ENCODE assay signal across 24 cellular contexts in genomic region chr2:10183146-10183675, GRCh38.
"Had no signal": no experiment of that assay in that cellular context is flagged by ENCODE, and none has a peak within 500 bp of the region (broad histone marks: within the 10 kb centered on the region; RNA-seq: fewer than 3 reads in every experiment).

No MANE protein-coding gene starts in this region.

- H3K4me1 ChIP-seq: esophagus squamous epithelium, neural progenitor cell, psoas muscle, sigmoid colon, tibial nerve, upper lobe of left lung had no signal

- H3K27me3 ChIP-seq: esophagus squamous epithelium, heart right ventricle, neural progenitor cell, sigmoid colon, tibial nerve, upper lobe of left lung had no signal

- H3K9me3 Mint-ChIP-seq: natural killer cell; stimulated activated memory B cell treated with anti-CD40 and anti-IgM and Interleukin-4, amounts not matched to agents 10 μg/mL and 1 μg/mL and 100 μg/mL, for 72 hours; stimulated activated naive CD8-positive, alpha-beta T cell treated with anti-CD3 and anti-CD28 coated beads, Interleukin-15, Interleukin-2, amounts not matched to agents 100 ng/mL and 50 ng/mL, for 24 hours had no signal

- H3K4me3 ChIP-seq: coronary artery, esophagus squamous epithelium, heart right ventricle, lung, neural progenitor cell, psoas muscle, sigmoid colon, thoracic aorta, tibial nerve, upper lobe of left lung had no signal

- H3K36me3 ChIP-seq: esophagus squamous epithelium, heart right ventricle, neural progenitor cell, sigmoid colon, thoracic aorta, tibial nerve, upper lobe of left lung had no signal

- H3K4me2 ChIP-seq: neural progenitor cell had no signal

- H3K4me1 Mint-ChIP-seq: memory B cell; stimulated activated memory B cell treated with anti-CD40 and anti-IgM and Interleukin-4, amounts not matched to agents 10 μg/mL and 1 μg/mL and 100 μg/mL, for 72 hours had no signal

- H3K27ac ChIP-seq: coronary artery, esophagus squamous epithelium, heart right ventricle, neural progenitor cell, psoas muscle, sigmoid colon, thoracic aorta, tibial nerve, upper lobe of left lung had no signal

- H3K27ac Mint-ChIP-seq: memory B cell; natural killer cell; neural progenitor cell; stimulated activated memory B cell treated with anti-CD40 and anti-IgM and Interleukin-4, amounts not matched to agents 10 μg/mL and 1 μg/mL and 100 μg/mL, for 72 hours; stimulated activated naive CD8-positive, alpha-beta T cell treated with anti-CD3 and anti-CD28 coated beads, Interleukin-15, Interleukin-2, amounts not matched to agents 100 ng/mL and 50 ng/mL, for 24 hours had no signal

- H3K27me3 Mint-ChIP-seq: memory B cell; stimulated activated memory B cell treated with anti-CD40 and anti-IgM and Interleukin-4, amounts not matched to agents 10 μg/mL and 1 μg/mL and 100 μg/mL, for 72 hours; stimulated activated naive CD8-positive, alpha-beta T cell treated with anti-CD3 and anti-CD28 coated beads, Interleukin-15, Interleukin-2, amounts not matched to agents 100 ng/mL and 50 ng/mL, for 24 hours had no signal

- ATAC-seq: heart right ventricle; left lobe of liver; natural killer cell; right cardiac atrium; stimulated activated memory B cell treated with anti-CD40 and anti-IgM and Interleukin-4, amounts not matched to agents 10 μg/mL and 1 μg/mL and 100 μg/mL, for 72 hours had no signal

- H3K4me3 Mint-ChIP-seq: memory B cell; natural killer cell; neural progenitor cell; stimulated activated memory B cell treated with anti-CD40 and anti-IgM and Interleukin-4, amounts not matched to agents 10 μg/mL and 1 μg/mL and 100 μg/mL, for 72 hours; stimulated activated naive CD8-positive, alpha-beta T cell treated with anti-CD3 and anti-CD28 coated beads, Interleukin-15, Interleukin-2, amounts not matched to agents 100 ng/mL and 50 ng/mL, for 24 hours had no signal

- DNase-seq: dermis blood vessel endothelial cell; effector memory CD4-positive, alpha-beta T cell; erythroblast; esophagus squamous epithelium; foreskin melanocyte; glutamatergic neuron; heart right ventricle; hippocampal formation; natural killer cell; nucleus accumbens; psoas muscle; right cardiac atrium; sigmoid colon; stimulated activated CD4-positive, alpha-beta T cell treated with anti-CD3 and anti-CD28 coated beads, Interleukin-4, amount 100 ng/mL, for 4 hours; upper lobe of left lung had no signal

- H3K36me3 Mint-ChIP-seq: memory B cell; natural killer cell; stimulated activated memory B cell treated with anti-CD40 and anti-IgM and Interleukin-4, amounts not matched to agents 10 μg/mL and 1 μg/mL and 100 μg/mL, for 72 hours had no signal

- H3K9ac ChIP-seq: neural progenitor cell had no signal

- H3K9me3 ChIP-seq: esophagus squamous epithelium, heart right ventricle, psoas muscle, sigmoid colon, thoracic aorta, tibial nerve, upper lobe of left lung had no signal
